28 cellular contexts compared by ENCODE assay signal in the genomic region with DNA sequence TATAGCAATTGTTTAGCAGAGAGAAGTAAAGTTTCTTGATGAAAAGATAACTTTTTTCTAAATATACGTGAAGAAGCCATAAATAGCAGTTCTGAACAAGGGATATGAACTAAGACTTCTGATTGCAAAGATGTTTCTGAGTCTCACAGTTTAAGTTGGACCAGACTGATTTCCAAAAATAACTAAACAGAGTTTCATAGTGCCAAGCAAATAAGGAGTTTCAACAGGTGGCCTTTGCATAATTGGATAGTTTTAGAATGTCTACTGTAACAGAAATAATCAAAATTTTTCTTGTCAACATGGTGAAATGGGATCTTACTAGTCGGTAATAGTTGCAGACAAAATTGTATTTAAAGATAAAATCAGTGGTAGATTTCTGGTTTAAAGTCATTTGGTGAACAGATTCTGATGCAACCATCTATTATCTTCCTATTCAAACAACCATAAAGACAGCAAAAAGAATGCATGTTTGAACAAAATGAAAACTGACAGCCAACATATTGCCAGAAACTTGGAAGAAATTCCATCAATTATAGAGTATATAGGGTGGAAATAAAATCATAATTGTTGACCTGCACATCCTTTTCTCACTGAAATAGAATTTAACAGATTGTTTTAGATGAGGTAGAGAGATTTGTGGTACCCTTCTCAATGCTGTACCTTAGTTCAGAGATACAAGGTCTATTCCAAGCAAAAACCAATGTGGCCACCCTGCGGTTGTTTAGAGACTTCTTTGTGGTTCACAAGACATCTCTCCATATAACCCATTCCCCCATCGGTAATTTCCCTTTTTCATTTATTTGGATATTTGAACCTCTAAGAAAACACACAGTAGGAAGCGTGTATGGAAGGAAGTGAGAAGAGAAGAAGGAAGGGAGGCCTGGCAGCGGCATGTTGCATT.
A peak's percentile ranks its signal among the peaks of the same experiment; 100 is the strongest.
DNase-seq lines count a peak whose midpoint lies in the region; ATAC-seq and TF ChIP-seq lines count a peak whose summit lies in the region.
"Had no signal": no experiment of that assay in that cellular context is flagged by ENCODE, and none has a peak within 500 bp of the region (broad histone marks: within the 10 kb centered on the region; RNA-seq: fewer than 3 reads in every experiment).

No MANE protein-coding gene starts in this region.

- H3K4me1 ChIP-seq in HEK293 (ENCODE audit: control insufficient read depth, insufficient read depth, low read length) (no peaks in the 10 kb centered on the region), OCI-LY7 (ENCODE audit: insufficient read depth, low read length, poor library complexity, severe bottlenecking) (peaks cover 12% of the 10 kb centered on the region), hepatocyte (ENCODE audit: insufficient read depth) (no peaks in the 10 kb centered on the region), lower lobe of right lung (no peaks in the 10 kb centered on the region)
- H3K4me1 ChIP-seq: pancreas, stomach, tibial artery had no signal

- no peaks in the 10 kb centered on the region for H3K79me2 ChIP-seq in OCI-LY7 (ENCODE audit: insufficient read depth, low read depth, low read length)
- no peaks in the 10 kb centered on the region for H3K79me2 ChIP-seq in hepatocyte

- ATAC-seq in activated CD4-positive, alpha-beta T cell treated with anti-CD3 and anti-CD28 coated beads for 36 hours = no peak
- no peak for ATAC-seq in lower lobe of right lung
- ATAC-seq: CD8-positive, alpha-beta T cell; effector memory CD8-positive, alpha-beta T cell; natural killer cell treated with Interleukin-12 subunit alpha and Interleukin-12 subunit beta and Interleukin-15 and Interleukin-18, amount 100 ng/mL, for 72 hours; Panc1; pancreas had no signal

- no peaks in the 10 kb centered on the region for H3K36me3 Mint-ChIP-seq in activated CD4-positive, alpha-beta T cell treated with anti-CD3 and anti-CD28 coated beads for 36 hours (ENCODE audit: low read depth)
- peaks cover 3% of the 10 kb centered on the region for H3K36me3 Mint-ChIP-seq in nephron (ENCODE audit: low read depth)
- H3K36me3 Mint-ChIP-seq: activated naive CD8-positive, alpha-beta T cell; CD8-positive, alpha-beta T cell; natural killer cell treated with Interleukin-12 subunit alpha and Interleukin-12 subunit beta and Interleukin-15 and Interleukin-18, amount 100 ng/mL, for 72 hours had no signal

- POLR2A ChIA-PET in activated CD4-positive, alpha-beta T cell treated with anti-CD3 and anti-CD28 coated beads for 36 hours (lab: Charles Lee) = no interaction called here
- POLR2A ChIA-PET in HEK293 (lab: Yijun Ruan, JAX) (no interaction called here), OCI-LY7 (lab: Charles Lee) (no interaction called here), GM10248 (lab: Yijun Ruan, JAX) (no interaction called here)

- H2AFZ ChIP-seq in OCI-LY7 (ENCODE audit: low read length) = peak overlapping the region; percentile 87
- no peak overlapping the region for H2AFZ ChIP-seq in hepatocyte

- 77% methylated on average over 6 of the region's 6 CpGs for WGBS in hepatocyte (ENCODE audit: low lambda C conversion rate, missing lambda C conversion rate)

- H3K36me3 ChIP-seq in HEK293 (ENCODE audit: control insufficient read depth in 2 of 2, insufficient read depth in 1 of 2, low read length in 2 of 2) (no peaks in the 10 kb centered on the region), OCI-LY7 (ENCODE audit: insufficient read depth, low read length) (no peaks in the 10 kb centered on the region), hepatocyte (replicated peaks; ENCODE audit: insufficient read depth, low read depth) (no peaks in the 10 kb centered on the region), lower lobe of right lung (no peaks in the 10 kb centered on the region)
- H3K36me3 ChIP-seq: pancreas, stomach, tibial artery, WERI-Rb-1 had no signal

- H3K4me3 ChIP-seq in HEK293 (ENCODE audit: low read depth, low read length) (no peak overlapping the region), OCI-LY7 (ENCODE audit: low read depth, low read length, poor library complexity, severe bottlenecking) (peak overlapping the region; percentile 22), hepatocyte (no peak overlapping the region), lower lobe of right lung (no peak overlapping the region)
- H3K4me3 ChIP-seq: pancreas, stomach, tibial artery had no signal

- TF ChIP-seq CTCF in HEK293 (tag by site-specific recombination; IDR thresholded peaks at IDR 0.05) (no peak), OCI-LY7 (conservative IDR thresholded peaks at IDR 0.05; ENCODE audit: low read length) (no peak), nephron (IDR thresholded peaks at IDR 0.05; ENCODE audit: unreplicated experiment in 3 of 3) (no peak), GM10248 (IDR thresholded peaks at IDR 0.05; ENCODE audit: control extremely low read depth, extremely low read depth, low read depth, missing control alignments) (no peak), hepatocyte (IDR thresholded peaks at IDR 0.05; ENCODE audit: poor library complexity) (no peak), lower lobe of right lung (IDR thresholded peaks at IDR 0.05) (no peak)

- H3K27me3 Mint-ChIP-seq in activated CD4-positive, alpha-beta T cell treated with anti-CD3 and anti-CD28 coated beads for 36 hours = peaks cover 2% of the 10 kb centered on the region
- H3K27me3 Mint-ChIP-seq in nephron (ENCODE audit: low read depth) = no peaks in the 10 kb centered on the region
- H3K27me3 Mint-ChIP-seq: activated naive CD8-positive, alpha-beta T cell had no signal

- no peak overlapping the region for H3K27ac ChIP-seq in HEK293 (ENCODE audit: extremely low read depth, low read depth, low read length)
- H3K27ac ChIP-seq in OCI-LY7 (ENCODE audit: low read depth, low read length, poor library complexity, severe bottlenecking) = no peak overlapping the region
- no peak overlapping the region for H3K27ac ChIP-seq in hepatocyte
- H3K27ac ChIP-seq in lower lobe of right lung = no peak overlapping the region
- H3K27ac ChIP-seq: pancreas, stomach, tibial artery, WERI-Rb-1 had no signal

- H3K9me3 ChIP-seq in HEK293 (ENCODE audit: control insufficient read depth, insufficient read depth, low read depth, low read length) (no peaks in the 10 kb centered on the region), OCI-LY7 (ENCODE audit: low read length) (no peaks in the 10 kb centered on the region), hepatocyte (ENCODE audit: low read depth) (no peaks in the 10 kb centered on the region), lower lobe of right lung (no peaks in the 10 kb centered on the region)
- H3K9me3 ChIP-seq: pancreas had no signal

- no TSS peak for BruUV-seq in OCI-LY7 (replicated peaks; lab: Mats Ljungman, UMichigan)

- H3K9me2 ChIP-seq in OCI-LY7 (ENCODE audit: insufficient read depth, low read length) (no peaks in the 10 kb centered on the region), hepatocyte (replicated peaks; ENCODE audit: insufficient read depth) (no peaks in the 10 kb centered on the region)

- peak overlapping the region; percentile 47 for H3K27ac Mint-ChIP-seq in activated CD4-positive, alpha-beta T cell treated with anti-CD3 and anti-CD28 coated beads for 36 hours
- H3K27ac Mint-ChIP-seq in nephron = peak overlapping the region in 2 of 3 experiments; percentile 12 to 69
- H3K27ac Mint-ChIP-seq: activated naive CD8-positive, alpha-beta T cell; CD8-positive, alpha-beta T cell; effector memory CD8-positive, alpha-beta T cell; natural killer cell treated with Interleukin-12 subunit alpha and Interleukin-12 subunit beta and Interleukin-15 and Interleukin-18, amount 100 ng/mL, for 72 hours had no signal

- H3K4me3 Mint-ChIP-seq in activated CD4-positive, alpha-beta T cell treated with anti-CD3 and anti-CD28 coated beads for 36 hours = no peak overlapping the region
- H3K4me3 Mint-ChIP-seq in nephron = no peak overlapping the region
- H3K4me3 Mint-ChIP-seq: activated naive CD8-positive, alpha-beta T cell; CD8-positive, alpha-beta T cell; effector memory CD8-positive, alpha-beta T cell; natural killer cell treated with Interleukin-12 subunit alpha and Interleukin-12 subunit beta and Interleukin-15 and Interleukin-18, amount 100 ng/mL, for 72 hours had no signal

- H3K27me3 ChIP-seq in hepatocyte (no peaks in the 10 kb centered on the region), lower lobe of right lung (ENCODE audit: low read depth) (no peaks in the 10 kb centered on the region)
- H3K27me3 ChIP-seq: pancreas, stomach, tibial artery had no signal

- CTCF ChIA-PET in activated CD4-positive, alpha-beta T cell treated with anti-CD3 and anti-CD28 coated beads for 36 hours (lab: Charles Lee) = no interaction called here
- CTCF ChIA-PET in HEK293 (lab: Yijun Ruan, JAX) = no interaction called here
- CTCF ChIA-PET in OCI-LY7 (lab: Charles Lee; ENCODE audit: unreplicated experiment) = no interaction called here
- CTCF ChIA-PET in GM10248 (lab: Yijun Ruan, JAX) = no interaction called here

- intact Hi-C loops in activated CD4-positive, alpha-beta T cell treated with anti-CD3 and anti-CD28 coated beads for 36 hours (cut with DNase I, micrococcal nuclease) = no loop called here
- intact Hi-C loops in OCI-LY7 (cut with micrococcal nuclease; ENCODE audit: unreplicated experiment) (no loop called here), lower lobe of right lung (cut with DNase I) (no loop called here)

- DNase-seq in activated CD4-positive, alpha-beta T cell treated with anti-CD3 and anti-CD28 coated beads for 36 hours = no peak
- DNase-seq in activated CD4-positive, alpha-beta T cell treated with anti-CD3 and anti-CD28 coated beads, Interleukin-2, amount 50 U/mL, for 4 hours = no peak
- DNase-seq in OCI-LY7 (ENCODE audit: low spot score) (peak; percentile 10), GM10248 (ENCODE audit: extremely low spot score) (no peak), hepatocyte (ENCODE audit: low spot score) (no peak), lower lobe of right lung (no peak)
- DNase-seq: 8988T; aorta; CD8-positive, alpha-beta T cell; effector memory CD8-positive, alpha-beta T cell; erythroblast; KBM-7; NCI-H1436; NCI-H2107; pancreas; SHP77; small intestine; stimulated activated CD8-positive, alpha-beta memory T cell treated with anti-CD3 and anti-CD28 coated beads, Interleukin-4, amount 100 ng/mL, for 48 hours; stomach; SW 1271; T1000; tibial artery; WERI-Rb-1 had no signal

- no peaks in the 10 kb centered on the region for H4K20me1 ChIP-seq in OCI-LY7 (ENCODE audit: insufficient read depth, low read length)
- H4K20me1 ChIP-seq in hepatocyte (ENCODE audit: insufficient read depth, poor library complexity, severe bottlenecking) = no peaks in the 10 kb centered on the region

- H3K4me1 Mint-ChIP-seq in activated CD4-positive, alpha-beta T cell treated with anti-CD3 and anti-CD28 coated beads for 36 hours = peaks cover 21% of the 10 kb centered on the region
- peaks cover 27% of the 10 kb centered on the region for H3K4me1 Mint-ChIP-seq in nephron

- H3K4me2 ChIP-seq in OCI-LY7 (ENCODE audit: low read length) = peak overlapping the region; percentile 52
- H3K4me2 ChIP-seq in hepatocyte = no peak overlapping the region

- H3K9me3 Mint-ChIP-seq in activated CD4-positive, alpha-beta T cell treated with anti-CD3 and anti-CD28 coated beads for 36 hours (ENCODE audit: low read depth) = peaks cover under 1% of the 10 kb centered on the region
- H3K9me3 Mint-ChIP-seq in nephron = peaks cover 12% of the 10 kb centered on the region
- H3K9me3 Mint-ChIP-seq: CD8-positive, alpha-beta T cell; effector memory CD8-positive, alpha-beta T cell; natural killer cell treated with Interleukin-12 subunit alpha and Interleukin-12 subunit beta and Interleukin-15 and Interleukin-18, amount 100 ng/mL, for 72 hours had no signal

TF ChIP-seq in HEK293, 187 proteins besides CTCF, POLR2A, EP300 and RAD21 (continues in another document):
- TF ChIP-seq SCRT2 (tag by site-specific recombination; IDR thresholded peaks at IDR 0.05) = peak; percentile 78
